1 cellular context compared by ENCODE assay signal in the genomic region with DNA sequence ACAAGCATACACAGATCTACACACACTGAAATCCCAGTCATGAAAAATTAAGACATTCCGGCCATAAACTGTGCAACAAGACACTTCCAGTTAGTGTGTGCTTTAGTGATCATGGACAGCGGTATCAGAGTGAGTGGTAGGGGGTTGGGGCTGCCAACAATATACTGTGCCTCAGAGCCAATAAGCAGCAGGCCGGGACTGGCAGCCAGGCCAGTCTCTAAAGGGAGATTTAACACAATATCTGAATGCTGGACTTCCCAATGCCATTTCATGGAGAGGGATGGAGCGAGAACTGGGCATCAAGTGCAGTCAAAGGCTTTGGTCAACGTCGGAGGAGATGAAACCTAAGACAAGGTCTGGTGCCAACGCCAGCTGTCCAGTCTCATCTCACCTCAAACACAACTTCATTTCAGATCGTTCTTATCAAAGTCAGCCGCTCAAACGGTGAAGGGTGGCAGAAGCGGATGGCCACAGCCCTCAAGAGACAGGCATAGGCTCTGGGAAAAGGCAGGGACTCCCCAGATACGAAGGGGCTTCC.
TF ChIP-seq lines count a peak whose summit lies in the region.

No MANE protein-coding gene starts in this region.

TF ChIP-seq in HepG2, 621 proteins besides CTCF, POLR2A, EP300 and RAD21 (continued from another document):
- TF ChIP-seq REST (IDR thresholded peaks at IDR 0.05; ENCODE audit: borderline replicate concordance in 1 of 2, low read depth in 1 of 2, low read length in 2 of 2) (peak in 1 of 2 experiments; percentile 46; a peak in 1 of 4 replicates), HMG20B (CRISPR knock-in tag; conservative IDR thresholded peaks at IDR 0.05) (no peak), GMEB1 (CRISPR knock-in tag; IDR thresholded peaks at IDR 0.05; ENCODE audit: borderline replicate concordance) (no peak), CHD2 (IDR thresholded peaks at IDR 0.05; ENCODE audit: low read depth, low read length) (no peak), SP140L (CRISPR knock-in tag; IDR thresholded peaks at IDR 0.05; ENCODE audit: borderline replicate concordance) (no peak), NRL (CRISPR knock-in tag; IDR thresholded peaks at IDR 0.05; ENCODE audit: borderline replicate concordance) (peak; percentile 46; the same call in 1 of the 2 replicates), HHEX (CRISPR knock-in tag; IDR thresholded peaks at IDR 0.05) (no peak), ETV6 (CRISPR knock-in tag; conservative IDR thresholded peaks at IDR 0.05) (no peak), ZNF317 (CRISPR knock-in tag; IDR thresholded peaks at IDR 0.05) (no peak), ARID2 (CRISPR knock-in tag; IDR thresholded peaks at IDR 0.05; ENCODE audit: borderline replicate concordance) (0 out of 2 replicates have a peak, but pooled peaks have one; percentile 42), ZNF33A (CRISPR knock-in tag; IDR thresholded peaks at IDR 0.05; ENCODE audit: borderline replicate concordance) (no peak), ZNF446 (CRISPR knock-in tag; IDR thresholded peaks at IDR 0.05) (no peak), HNF4G (IDR thresholded peaks at IDR 0.05; ENCODE audit: borderline replicate concordance, low read depth, low read length) (no peak), HNF4G (CRISPR knock-in tag; IDR thresholded peaks at IDR 0.05; ENCODE audit: borderline replicate concordance, low read depth) (0 out of 2 replicates have a peak, but pooled peaks have one; percentile 23), TBX3 (IDR thresholded peaks at IDR 0.05; ENCODE audit: borderline replicate concordance) (peak; percentile 8; the same call in 1 of the 2 replicates), ZNF574 (CRISPR knock-in tag; IDR thresholded peaks at IDR 0.05) (0 out of 2 replicates have a peak, but pooled peaks have one; percentile 34), TSC22D2 (CRISPR knock-in tag; IDR thresholded peaks at IDR 0.05; ENCODE audit: borderline replicate concordance) (0 out of 2 replicates have a peak, but pooled peaks have one; percentile 9), SYNCRIP (IDR thresholded peaks at IDR 0.05; ENCODE audit: insufficient read depth, low read depth, low read length) (no peak)
- TF ChIP-seq, protein P1, sequence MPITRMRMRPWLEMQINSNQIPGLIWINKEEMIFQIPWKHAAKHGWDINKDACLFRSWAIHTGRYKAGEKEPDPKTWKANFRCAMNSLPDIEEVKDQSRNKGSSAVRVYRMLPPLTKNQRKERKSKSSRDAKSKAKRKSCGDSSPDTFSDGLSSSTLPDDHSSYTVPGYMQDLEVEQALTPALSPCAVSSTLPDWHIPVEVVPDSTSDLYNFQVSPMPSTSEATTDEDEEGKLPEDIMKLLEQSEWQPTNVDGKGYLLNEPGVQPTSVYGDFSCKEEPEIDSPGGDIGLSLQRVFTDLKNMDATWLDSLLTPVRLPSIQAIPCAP (CRISPR knock-in tag; IDR thresholded peaks at IDR 0.05; ENCODE audit: low read depth) = no peak
- TF ChIP-seq, protein P2, sequence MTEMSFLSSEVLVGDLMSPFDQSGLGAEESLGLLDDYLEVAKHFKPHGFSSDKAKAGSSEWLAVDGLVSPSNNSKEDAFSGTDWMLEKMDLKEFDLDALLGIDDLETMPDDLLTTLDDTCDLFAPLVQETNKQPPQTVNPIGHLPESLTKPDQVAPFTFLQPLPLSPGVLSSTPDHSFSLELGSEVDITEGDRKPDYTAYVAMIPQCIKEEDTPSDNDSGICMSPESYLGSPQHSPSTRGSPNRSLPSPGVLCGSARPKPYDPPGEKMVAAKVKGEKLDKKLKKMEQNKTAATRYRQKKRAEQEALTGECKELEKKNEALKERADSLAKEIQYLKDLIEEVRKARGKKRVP (CRISPR knock-in tag; IDR thresholded peaks at IDR 0.05) = no peak
